In genomic region chr7:44039800-44040492, GRCh38 we compare ENCODE assay signal across 10 cellular contexts. TPM values are rescaled to one million over a fixed set of nuclear protein-coding genes. Genes with fewer than 3 reads are reported as not detected.
A peak's percentile ranks its signal among the peaks of the same experiment; 100 is the strongest.
DNase-seq lines count a peak whose midpoint lies in the region; ATAC-seq, FAIRE-seq and TF ChIP-seq lines count a peak whose summit lies in the region.
"Not testable (repeated sequence)": the region's sequence is repeated elsewhere in the genome, so short reads cannot be mapped to it uniquely, and the experiment has no call there.
"Had no signal": no experiment of that assay in that cellular context is flagged by ENCODE, and none has a peak within 500 bp of the region (broad histone marks: within the 10 kb centered on the region; RNA-seq: fewer than 3 reads in every experiment).

No MANE protein-coding gene starts in this region.

- not testable (repeated sequence) for BruUV-seq in GM12878 (replicated peaks; lab: Mats Ljungman, UMichigan)

- not testable (repeated sequence) for H3K9me3 ChIP-seq in GM23248 (ENCODE audit: low read depth); WERI-Rb-1 (ENCODE audit: severe bottlenecking); GM12878 (replicated peaks; ENCODE audit: control insufficient read depth, insufficient read depth, low read length); iPS DF 6.9 (ENCODE audit: control insufficient read depth, insufficient read depth, low read length); vagina

- 9 to 15% methylated on average over 8 to 11 of the region's 40 CpGs for WGBS in GM23248 (ENCODE audit: low coverage in 1 of 2, low lambda C conversion rate in 2 of 2, missing lambda C conversion rate in 2 of 2), 2 experiments
- WGBS in GM12878 (ENCODE audit: insufficient coverage, insufficient replicate concordance, low lambda C conversion rate, missing lambda C conversion rate): 1% methylated on average over 15 of the region's 40 CpGs
- no CpG with 5 or more reads among the region's 40 CpGs for WGBS in iPS DF 6.9 (ENCODE audit: insufficient coverage, insufficient read length)

- H3K36me3 Mint-ChIP-seq in progenitor cell of endocrine pancreas (ENCODE audit: insufficient read depth): not testable (repeated sequence)

- H3K27me3 ChIP-seq in GM23248 (replicated peaks; ENCODE audit: insufficient read depth); WERI-Rb-1 (ENCODE audit: insufficient read depth, low read depth, severe bottlenecking); GM12878 (replicated peaks in 1 of 2; ENCODE audit: control insufficient read depth in 2 of 2, insufficient read depth in 2 of 2, low read length in 1 of 2); iPS DF 6.9 (ENCODE audit: control insufficient read depth, insufficient read depth, low read length); vagina: not testable (repeated sequence)

- H3K4me2 ChIP-seq in GM23248 (ENCODE audit: unreplicated experiment): peak overlapping the region; percentile 28
- peak overlapping the region; percentile 48; the same call in 1 of the 2 replicates for H3K4me2 ChIP-seq in GM12878 (ENCODE audit: control insufficient read depth, insufficient read depth)

- TF ChIP-seq EP300 in GM12878 (IDR thresholded peaks at IDR 0.05; ENCODE audit: borderline replicate concordance in 1 of 2, control insufficient read depth in 1 of 2, low read depth in 2 of 2, low read length in 2 of 2): not testable (repeated sequence)

- H2AFZ ChIP-seq in GM23248; GM12878 (ENCODE audit: control insufficient read depth, low read depth, low read length): not testable (repeated sequence)

- TF ChIP-seq RAD21 in GM12878 (IDR thresholded peaks at IDR 0.05; ENCODE audit: insufficient read depth, low read depth, low read length): not testable (repeated sequence)

- SMC1A ChIA-PET in GM12878 (lab: Charles Lee; ENCODE audit: uncharacterized antibody, unreplicated experiment): not testable (repeated sequence)

- intact Hi-C loops in GM12878 (cut with micrococcal nuclease; ENCODE audit: unreplicated experiment); vagina (cut with DNase I): not testable (repeated sequence)

- H3F3A ChIP-seq in GM23248 (ENCODE audit: insufficient read depth): not testable (repeated sequence)

- not testable (repeated sequence) for H3K27me3 Mint-ChIP-seq in progenitor cell of endocrine pancreas

- H3K27ac ChIP-seq in GM23248; WERI-Rb-1; GM12878 (ENCODE audit: control insufficient read depth, insufficient read depth); iPS DF 6.9 (ENCODE audit: low read length); vagina: not testable (repeated sequence)

- H3K4me3 ChIP-seq in GM23248 (peak overlapping the region; percentile 57), WERI-Rb-1 (ENCODE audit: low read depth, low read length) (peak overlapping the region; percentile 19), iPS DF 6.9 (ENCODE audit: low read length) (peak overlapping the region; percentile 30; the same call in 1 of the 2 replicates), vagina (peak overlapping the region; percentile 37 to 45)
- H3K4me3 ChIP-seq in GM12878: not testable (repeated sequence)

- in situ Hi-C loops in GM23248 (cut with MboI); GM12878 (cut with MboI): not testable (repeated sequence)

- POLR2A ChIA-PET in GM12878 (lab: Charles Lee): not testable (repeated sequence)

- TF ChIP-seq POLR2A in GM18505 (IDR thresholded peaks at IDR 0.05; ENCODE audit: borderline replicate concordance, extremely low read depth, insufficient read depth, insufficient read length); GM12878 (IDR thresholded peaks at IDR 0.05; ENCODE audit: low read depth, low read length); vagina (IDR thresholded peaks at IDR 0.05): not testable (repeated sequence)

- not testable (repeated sequence) for H3K79me2 ChIP-seq in GM23248 (ENCODE audit: insufficient read depth); GM12878 (ENCODE audit: control insufficient read depth, insufficient read depth, low read length)

- H3K4me1 Mint-ChIP-seq in progenitor cell of endocrine pancreas (ENCODE audit: low read depth): not testable (repeated sequence)

- H4K20me1 ChIP-seq in GM23248 (ENCODE audit: insufficient read depth); GM12878 (ENCODE audit: control insufficient read depth, insufficient read depth): not testable (repeated sequence)

- not testable (repeated sequence) for H3K4me1 ChIP-seq in GM23248 (ENCODE audit: insufficient read depth); GM12878 (ENCODE audit: control insufficient read depth, insufficient read depth, low read length); iPS DF 6.9 (ENCODE audit: control insufficient read depth, insufficient read depth, low read length)
- H3K4me1 ChIP-seq in vagina: peaks cover 13% of the 10 kb centered on the region

- not testable (repeated sequence) for TF ChIP-seq CTCF in WERI-Rb-1 (IDR thresholded peaks at IDR 0.05; ENCODE audit: low read depth, low read length); GM12878 (IDR thresholded peaks at IDR 0.05 in 2 of 3, conservative IDR thresholded peaks at IDR 0.05 in 1 of 3; ENCODE audit: control insufficient read depth in 2 of 3, extremely low read depth in 1 of 3, insufficient read depth in 1 of 3, low read depth in 3 of 3, low read length in 3 of 3); progenitor cell of endocrine pancreas (IDR thresholded peaks at IDR 0.05; ENCODE audit: unreplicated experiment); vagina (IDR thresholded peaks at IDR 0.05)

- not testable (repeated sequence) for H3K9me2 ChIP-seq in GM23248 (ENCODE audit: insufficient read depth)

- CTCF ChIA-PET in GM12878 (lab: Yijun Ruan, JAX): not testable (repeated sequence)

- not testable (repeated sequence) for H3K9me3 Mint-ChIP-seq in progenitor cell of endocrine pancreas (ENCODE audit: low read depth)

- H3K9ac ChIP-seq in GM23248: not testable (repeated sequence)
- H3K9ac ChIP-seq in GM12878 (ENCODE audit: control insufficient read depth, insufficient read depth, low read length): peak overlapping the region; percentile 20; the same call in 1 of the 2 replicates

- ATAC-seq in GM18505 (IDR thresholded peaks at IDR 0.05; ENCODE audit: unreplicated experiment) (peak; percentile 13), HG03460 (IDR thresholded peaks at IDR 0.05; ENCODE audit: unreplicated experiment) (peak; percentile 10), GM12878 (peak; percentile 17)

- RAD21 ChIA-PET in GM12878 (lab: Charles Lee; ENCODE audit: unreplicated experiment): not testable (repeated sequence)

- H3K4me3 Mint-ChIP-seq in progenitor cell of endocrine pancreas (ENCODE audit: low read depth): peak overlapping the region; percentile 26

- H3K36me3 ChIP-seq in GM23248 (ENCODE audit: low read depth); WERI-Rb-1; GM12878 (ENCODE audit: control insufficient read depth in 2 of 2, insufficient read depth in 2 of 2, low read length in 1 of 2); iPS DF 6.9 (ENCODE audit: control insufficient read depth, insufficient read depth, low read length); vagina: not testable (repeated sequence)

- not testable (repeated sequence) for DNase-seq in GM23248; WERI-Rb-1; GM12878 (ENCODE audit: low read depth, low spot score); iPS DF 6.9 (ENCODE audit: low read depth, low spot score); progenitor cell of endocrine pancreas (ENCODE audit: low spot score, unreplicated experiment); vagina (ENCODE audit: extremely low spot score in 2 of 2)

- H3K27ac Mint-ChIP-seq in progenitor cell of endocrine pancreas: not testable (repeated sequence)

- FAIRE-seq in GM12878 (lab: Jason Lieb, UNC): not testable (repeated sequence)

RNA-seq across cellular contexts. Expression of gene DBNL, which starts 4.6 kb away (rescaled TPM):
- total RNA-seq in GM23248 (2014; rRNA removed; shearing (Covaris generic)): 175 and 196 TPM in 2 replicates
- 145 and 163 TPM in 2 replicates for polyA plus RNA-seq in GM23248 (2016; fragmentation: Nextera tagmentation; extraction: Ambion mirVana)
- total RNA-seq in GM12878 (2013; cell fraction: nucleolus; rRNA removed): 252 and 284 TPM in 2 replicates
- 113 and 117 TPM in 2 replicates for total RNA-seq in GM12878 (2014; rRNA removed)
- total RNA-seq in GM12878 (2014; rRNA removed; fragmentation: Illumina TruSeq; extraction: Trizol): 62.0 and 65.6 TPM in 2 replicates
- total RNA-seq in GM12878 (2021): 108 and 110 TPM in 2 replicates
- polyA plus RNA-seq in GM12878 (2011; ENCODE audit: low read depth): 79.6 TPM
- polyA plus RNA-seq in GM12878 (2011; rRNA removed): 32.2 and 58.3 TPM in 2 replicates
- polyA plus RNA-seq in GM12878 (2011; cell fraction: cytosol; rRNA removed): 82.9 and 87.8 TPM in 2 replicates
- polyA plus RNA-seq in GM12878 (2011; cell fraction: nucleus; rRNA removed): 136 and 153 TPM in 2 replicates
- polyA plus RNA-seq in GM12878 (2012): 72.6 and 74.6 TPM in 2 replicates
- 30.2 and 78.1 TPM in 2 replicates for polyA plus RNA-seq in GM12878 (2014; fragmentation: Illumina TruSeq; extraction: Trizol)
- 10 to 100 TPM in 1 of 2 experiments, 1 to 10 TPM in 1; 4.1 to 18.5 TPM for polyA plus RNA-seq in GM12878 (2014; fragmentation: Nextera tagmentation; extraction: Ambion mirVana)
- 90.4 and 108 TPM in 2 replicates for polyA plus RNA-seq in GM12878 (2014; rRNA removed)
- polyA plus RNA-seq in GM12878 (2016; fragmentation: Nextera tagmentation; extraction: Ambion mirVana): 100 to 1,000 TPM; 161 to 179 TPM
- 61.2 and 89.4 TPM in 2 replicates for polyA minus RNA-seq in GM12878 (2011; rRNA and poly(A)+ RNA removed)
- 23.8 and 26.2 TPM in 2 replicates for polyA minus RNA-seq in GM12878 (2011; cell fraction: cytosol; rRNA and poly(A)+ RNA removed)
- polyA minus RNA-seq in GM12878 (2011; cell fraction: nucleus; rRNA and poly(A)+ RNA removed): 35.8 and 70.2 TPM in 2 replicates
- 68.0 and 68.3 TPM in 2 replicates for total RNA-seq in progenitor cell of endocrine pancreas
- 100 TPM for total RNA-seq in vagina

RNA-seq across cellular contexts. Expression of gene PGAM2, which starts 25.4 kb away (rescaled TPM):
- not detected in 2 replicates for total RNA-seq in GM23248 (2014; rRNA removed; shearing (Covaris generic))
- polyA plus RNA-seq in GM23248 (2016; fragmentation: Nextera tagmentation; extraction: Ambion mirVana) (not detected in 2 replicates), GM12878 (2011; rRNA removed) (not detected in 2 replicates), GM12878 (2014; fragmentation: Illumina TruSeq; extraction: Trizol) (not detected in 2 replicates), GM12878 (2014; fragmentation: Nextera tagmentation; extraction: Ambion mirVana) (not detected), GM12878 (2014; rRNA removed) (0.13 TPM in 1 of 2 replicates, not detected in the other), GM12878 (2016; fragmentation: Nextera tagmentation; extraction: Ambion mirVana) (not detected)
- total RNA-seq in GM12878 (2013; cell fraction: nucleolus; rRNA removed): 2.5 and 3.7 TPM in 2 replicates
- total RNA-seq in GM12878 (2014; rRNA removed) (not detected in 2 replicates), GM12878 (2014; rRNA removed; fragmentation: Illumina TruSeq; extraction: Trizol) (not detected in 2 replicates), GM12878 (2021) (0.24 TPM in 1 of 2 replicates, not detected in the other), progenitor cell of endocrine pancreas (1.8 and 2.5 TPM in 2 replicates), vagina (not detected)
- polyA plus RNA-seq in GM12878 (2011; ENCODE audit: low read depth): not detected
- not detected in 2 replicates for polyA plus RNA-seq in GM12878 (2011; cell fraction: cytosol; rRNA removed)
- polyA plus RNA-seq in GM12878 (2011; cell fraction: nucleus; rRNA removed): 0.87 and 1.2 TPM in 2 replicates
- polyA plus RNA-seq in GM12878 (2012): 0.18 TPM in 1 of 2 replicates, not detected in the other
- polyA minus RNA-seq in GM12878 (2011; rRNA and poly(A)+ RNA removed): not detected in 2 replicates
- polyA minus RNA-seq in GM12878 (2011; cell fraction: cytosol; rRNA and poly(A)+ RNA removed): not detected in 2 replicates
- polyA minus RNA-seq in GM12878 (2011; cell fraction: nucleus; rRNA and poly(A)+ RNA removed): 0.57 and 0.97 TPM in 2 replicates

RNA-seq across cellular contexts. Expression of gene SPDYE1, which starts 42.2 kb away (rescaled TPM):
- total RNA-seq in GM23248 (2014; rRNA removed; shearing (Covaris generic)): not detected in 2 replicates
- 0.28 and 0.60 TPM in 2 replicates for polyA plus RNA-seq in GM23248 (2016; fragmentation: Nextera tagmentation; extraction: Ambion mirVana)
- 0.32 TPM in 1 of 2 replicates, not detected in the other for total RNA-seq in GM12878 (2013; cell fraction: nucleolus; rRNA removed)
- 0.11 TPM in 1 of 2 replicates, not detected in the other for total RNA-seq in GM12878 (2014; rRNA removed)
- 0.04 TPM in 1 of 2 replicates, not detected in the other for total RNA-seq in GM12878 (2014; rRNA removed; fragmentation: Illumina TruSeq; extraction: Trizol)
- total RNA-seq in GM12878 (2021): not detected in 2 replicates
- 0.09 TPM for polyA plus RNA-seq in GM12878 (2011; ENCODE audit: low read depth)
- polyA plus RNA-seq in GM12878 (2011; rRNA removed): 0.05 TPM in 1 of 2 replicates, not detected in the other
- polyA plus RNA-seq in GM12878 (2011; cell fraction: cytosol; rRNA removed): not detected in 2 replicates
- polyA plus RNA-seq in GM12878 (2011; cell fraction: nucleus; rRNA removed): not detected in 2 replicates
- 0.18 and 0.37 TPM in 2 replicates for polyA plus RNA-seq in GM12878 (2012)
- polyA plus RNA-seq in GM12878 (2014; fragmentation: Illumina TruSeq; extraction: Trizol): not detected in 2 replicates
- polyA plus RNA-seq in GM12878 (2014; fragmentation: Nextera tagmentation; extraction: Ambion mirVana): under 1 TPM; 0.05 to 0.07 TPM
- not detected in 2 replicates for polyA plus RNA-seq in GM12878 (2014; rRNA removed)
- polyA plus RNA-seq in GM12878 (2016; fragmentation: Nextera tagmentation; extraction: Ambion mirVana): 1 to 10 TPM; 1.1 to 1.3 TPM
- polyA minus RNA-seq in GM12878 (2011; rRNA and poly(A)+ RNA removed): not detected in 2 replicates
- not detected in 2 replicates for polyA minus RNA-seq in GM12878 (2011; cell fraction: cytosol; rRNA and poly(A)+ RNA removed)
- polyA minus RNA-seq in GM12878 (2011; cell fraction: nucleus; rRNA and poly(A)+ RNA removed): not detected in 2 replicates
- total RNA-seq in progenitor cell of endocrine pancreas: not detected in 2 replicates
- not detected for total RNA-seq in vagina
- total RNA-seq: neural crest cell, SJSA1 had no signal

RNA-seq across cellular contexts. Expression of gene POLM, which starts 42.4 kb away (rescaled TPM):
- total RNA-seq in GM23248 (2014; rRNA removed; shearing (Covaris generic)): 13.9 and 20.3 TPM in 2 replicates
- polyA plus RNA-seq in GM23248 (2016; fragmentation: Nextera tagmentation; extraction: Ambion mirVana) (10.7 and 12.9 TPM in 2 replicates), GM12878 (2011; rRNA removed) (11.0 and 15.9 TPM in 2 replicates), GM12878 (2014; fragmentation: Illumina TruSeq; extraction: Trizol) (8.0 and 16.1 TPM in 2 replicates), GM12878 (2014; fragmentation: Nextera tagmentation; extraction: Ambion mirVana) (1 to 10 TPM; 3.1 to 4.6 TPM), GM12878 (2014; rRNA removed) (39.4 and 41.5 TPM in 2 replicates), GM12878 (2016; fragmentation: Nextera tagmentation; extraction: Ambion mirVana) (10 to 100 TPM; 22.0 to 23.2 TPM)
- total RNA-seq in GM12878 (2013; cell fraction: nucleolus; rRNA removed): 108 and 133 TPM in 2 replicates
- total RNA-seq in GM12878 (2014; rRNA removed) (23.3 and 24.8 TPM in 2 replicates), GM12878 (2014; rRNA removed; fragmentation: Illumina TruSeq; extraction: Trizol) (13.5 and 14.1 TPM in 2 replicates), GM12878 (2021) (33.8 and 37.8 TPM in 2 replicates), progenitor cell of endocrine pancreas (33.3 and 33.8 TPM in 2 replicates), vagina (31.4 TPM)
- 9.0 TPM for polyA plus RNA-seq in GM12878 (2011; ENCODE audit: low read depth)
- polyA plus RNA-seq in GM12878 (2011; cell fraction: cytosol; rRNA removed): 17.6 and 26.6 TPM in 2 replicates
- 86.2 and 99.8 TPM in 2 replicates for polyA plus RNA-seq in GM12878 (2011; cell fraction: nucleus; rRNA removed)
- 16.6 and 18.6 TPM in 2 replicates for polyA plus RNA-seq in GM12878 (2012)
- polyA minus RNA-seq in GM12878 (2011; rRNA and poly(A)+ RNA removed): 19.2 and 33.0 TPM in 2 replicates
- 12.7 and 16.4 TPM in 2 replicates for polyA minus RNA-seq in GM12878 (2011; cell fraction: cytosol; rRNA and poly(A)+ RNA removed)
- 41.2 and 67.5 TPM in 2 replicates for polyA minus RNA-seq in GM12878 (2011; cell fraction: nucleus; rRNA and poly(A)+ RNA removed)
